ENCODE assay signal across 1 cellular context in the genomic region with DNA sequence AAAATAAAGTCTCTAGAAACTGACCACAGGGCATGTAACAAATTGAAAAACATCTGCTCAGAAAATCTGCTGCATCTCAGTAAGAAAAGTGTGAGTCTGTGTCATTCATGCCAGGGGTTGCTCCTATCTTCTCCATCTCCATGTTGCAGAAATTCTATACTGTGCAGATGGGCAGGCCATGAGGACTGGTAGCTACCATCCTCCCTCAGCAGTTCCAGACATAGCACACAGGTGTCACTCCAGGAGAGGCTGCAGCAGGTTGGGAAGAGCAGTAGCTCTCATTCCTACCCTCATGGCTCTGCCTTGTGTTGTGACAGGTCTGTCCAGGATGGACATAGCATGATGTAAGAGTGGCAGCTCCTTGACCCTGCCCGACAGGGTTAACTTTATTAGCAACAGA.
TF ChIP-seq lines count a peak whose summit lies in the region.

No MANE protein-coding gene starts in this region.

TF ChIP-seq in HCT116, 20 proteins besides CTCF, POLR2A, EP300 and RAD21 (continued from another document):
- TF ChIP-seq REST (IDR thresholded peaks at IDR 0.05; ENCODE audit: low read depth) (no peak), ELF1 (IDR thresholded peaks at IDR 0.05; ENCODE audit: borderline replicate concordance, low read depth) (no peak), MAX (IDR thresholded peaks at IDR 0.05) (no peak), SP1 (IDR thresholded peaks at IDR 0.05; ENCODE audit: low read depth) (no peak), ZFX (IDR thresholded peaks at IDR 0.05) (no peak), CEBPB (IDR thresholded peaks at IDR 0.05; ENCODE audit: low read depth) (no peak), ATF3 (IDR thresholded peaks at IDR 0.05) (no peak), EZH2phosphoT487 (IDR thresholded peaks at IDR 0.05; ENCODE audit: borderline replicate concordance) (no peak), FOSL1 (IDR thresholded peaks at IDR 0.05; ENCODE audit: low read depth) (no peak), SIN3A (IDR thresholded peaks at IDR 0.05; ENCODE audit: low read depth) (no peak), JUND (IDR thresholded peaks at IDR 0.05) (no peak), EGR1 (IDR thresholded peaks at IDR 0.05; ENCODE audit: low read depth) (no peak)
TF ChIP-seq in HCT116: peak in this region for 0.
